ENCODE assay signal across 8 cellular contexts in genomic region chr3:143975549-143976152, GRCh38. TPM values are rescaled to one million over a fixed set of nuclear protein-coding genes. Genes with fewer than 3 reads are reported as not detected.
DNase-seq lines count a peak whose midpoint lies in the region; ATAC-seq and TF ChIP-seq lines count a peak whose summit lies in the region.

No MANE protein-coding gene starts in this region.

- H3K27ac ChIP-seq in SK-N-SH (ENCODE audit: low read depth in 2 of 2, low read length in 1 of 2) (no peak overlapping the region), liver (ENCODE audit: low read depth in 1 of 2, low read length in 2 of 2) (no peak overlapping the region), aorta (ENCODE audit: low read depth in 1 of 2, low read length in 2 of 2) (no peak overlapping the region)

- no peaks in the 10 kb centered on the region for H3K79me2 ChIP-seq in SK-N-SH (ENCODE audit: insufficient read depth)

- H3K9me3 ChIP-seq in SK-N-SH: no peaks in the 10 kb centered on the region
- no peaks in the 10 kb centered on the region for H3K9me3 ChIP-seq in liver (ENCODE audit: control insufficient read depth in 4 of 4, low read length in 3 of 4)
- H3K9me3 ChIP-seq in aorta (ENCODE audit: control insufficient read depth, low read length): no peaks in the 10 kb centered on the region

- H3F3A ChIP-seq in SK-N-SH (replicated peaks; ENCODE audit: insufficient read depth): no peaks in the 10 kb centered on the region

- 7% methylated on average over 3 of the region's 3 CpGs for WGBS in SK-N-SH (ENCODE audit: low lambda C conversion rate)
- WGBS in liver: 40% methylated on average over 3 of the region's 3 CpGs
- 3 to 6% methylated on average over 3 of the region's 3 CpGs for WGBS in aorta, 2 donors

- DNase-seq in SK-N-SH (no peak), NCI-H2081 (lab: John Stamatoyannopoulos, UW) (peak; percentile 66 to 69), astrocyte of the spinal cord (ENCODE audit: low read depth, low spot score) (peak; percentile 81), aorta (no peak)
- DNase-seq in activated CD4-positive, alpha-beta T cell treated with anti-CD3 and anti-CD28 coated beads for 4 hours: no peak

- no peak overlapping the region; the same call in 1 of the 2 replicates for H2AFZ ChIP-seq in SK-N-SH (ENCODE audit: low read depth)

- H3K9ac ChIP-seq in SK-N-SH (no peak overlapping the region), liver (ENCODE audit: low read depth in 1 of 2, low read length in 2 of 2) (peak overlapping the region in 1 of 2 donors; percentile 59)

- POLR2A ChIA-PET in SK-N-SH (lab: Yijun Ruan, JAX): no interaction called here

- peak; percentile 62 for TF ChIP-seq CTCF in SK-N-SH (IDR thresholded peaks at IDR 0.05)
- peak; percentile 52 for TF ChIP-seq CTCF in astrocyte of the spinal cord (IDR thresholded peaks at IDR 0.05; ENCODE audit: low read depth, low read length)
- peak; percentile 51 for TF ChIP-seq CTCF in liver (IDR thresholded peaks at IDR 0.05; ENCODE audit: low read depth, low read length, missing input control)

- H3K27me3 ChIP-seq in SK-N-SH (ENCODE audit: insufficient read depth) (peaks cover 22% of the 10 kb centered on the region), liver (ENCODE audit: control insufficient read depth in 4 of 4, insufficient read depth in 4 of 4, low read length in 3 of 4) (no peaks in the 10 kb centered on the region), aorta (ENCODE audit: control insufficient read depth in 1 of 2, insufficient read depth in 2 of 2, low read length in 1 of 2) (no peaks in the 10 kb centered on the region)

- in situ Hi-C loops in astrocyte of the spinal cord (cut with HindIII; ENCODE audit: low sequenced_read_pairs): no loop called here

- no peak overlapping the region for H3K4me2 ChIP-seq in SK-N-SH

- no peak for TF ChIP-seq RAD21 in SK-N-SH (IDR thresholded peaks at IDR 0.05; ENCODE audit: low read length)
- peak; percentile 72 to 79 for TF ChIP-seq RAD21 in liver (IDR thresholded peaks at IDR 0.05)

- peak overlapping the region in 1 of 2 experiments; percentile 9; a peak in 1 of 4 replicates for H3K4me3 ChIP-seq in SK-N-SH (ENCODE audit: low read depth in 2 of 2, low read length in 1 of 2)
- H3K4me3 ChIP-seq in astrocyte of the spinal cord (ENCODE audit: low read depth, low read length): no peak overlapping the region
- H3K4me3 ChIP-seq in liver (ENCODE audit: low read depth in 1 of 3, low read length in 3 of 3): no peak overlapping the region
- peak overlapping the region; percentile 14 to 47 for H3K4me3 ChIP-seq in aorta (ENCODE audit: low read length in 2 of 2)

- H3K36me3 ChIP-seq in SK-N-SH (replicated peaks in 1 of 2; ENCODE audit: control insufficient read depth in 1 of 2, insufficient read depth in 2 of 2, low read length in 1 of 2): no peaks in the 10 kb centered on the region
- H3K36me3 ChIP-seq in liver (ENCODE audit: control insufficient read depth in 4 of 4, insufficient read depth in 3 of 4, low read depth in 1 of 4, low read length in 3 of 4): peaks cover 0 to 1% (median 0%) of the 10 kb centered on the region in 4 donors
- H3K36me3 ChIP-seq in aorta (ENCODE audit: control insufficient read depth in 1 of 2, insufficient read depth in 2 of 2, low read length in 1 of 2): no peaks in the 10 kb centered on the region

- H4K20me1 ChIP-seq in SK-N-SH (ENCODE audit: insufficient read depth): no peaks in the 10 kb centered on the region

- CTCF ChIA-PET in SK-N-SH (lab: Yijun Ruan, JAX): interaction anchor here (1.0 kb wide), 1 partner anchor 13 kb away, joined by 4 read pairs; no protein-coding TSS in a partner anchor

- H3K9me2 ChIP-seq in SK-N-SH: no peaks in the 10 kb centered on the region

- H3K4me1 ChIP-seq in SK-N-SH (ENCODE audit: control insufficient read depth in 1 of 2, insufficient read depth in 2 of 2, low read depth in 1 of 2, low read length in 1 of 2): peaks cover 0 to 6% of the 10 kb centered on the region in 2 experiments; a peak in 2 of 4 replicates
- H3K4me1 ChIP-seq in liver (ENCODE audit: control insufficient read depth in 4 of 4, insufficient read depth in 4 of 4, low read length in 3 of 4): peaks cover 2 to 28% (median 12%) of the 10 kb centered on the region in 4 donors
- peaks cover 0 to 3% of the 10 kb centered on the region in 2 donors for H3K4me1 ChIP-seq in aorta (ENCODE audit: control insufficient read depth in 1 of 2, insufficient read depth in 2 of 2, low read length in 2 of 2)

- ATAC-seq in SK-N-SH treated with all-trans-retinoic acid at 6 μM for 48 hours: no peak
- no peak for ATAC-seq in aorta (ENCODE audit: low FRiP score)
- ATAC-seq in HG03159 (IDR thresholded peaks at IDR 0.05; ENCODE audit: unreplicated experiment): no peak

- no peak for TF ChIP-seq EP300 in SK-N-SH (IDR thresholded peaks at IDR 0.05; ENCODE audit: borderline replicate concordance in 1 of 2, low read depth in 1 of 2, low read length in 1 of 2)

- intact Hi-C loops in aorta (cut with DNase I): loop anchor here in 1 of 2 donors (10.0 kb wide), 1 partner anchor 139 kb away; no protein-coding TSS in a partner anchor

TF ChIP-seq in SK-N-SH, 30 proteins besides CTCF, POLR2A, EP300 and RAD21 (continues in another document):
- no peak for TF ChIP-seq MAX (IDR thresholded peaks at IDR 0.05; ENCODE audit: low read depth)
- TF ChIP-seq TEAD4 (IDR thresholded peaks at IDR 0.05; ENCODE audit: borderline replicate concordance, insufficient read depth): no peak
- no peak for TF ChIP-seq ZBTB33 (IDR thresholded peaks at IDR 0.05; ENCODE audit: borderline replicate concordance, low read depth)

TF ChIP-seq in SK-N-SH treated with all-trans-retinoic acid at 6 μM for 48 hours, 23 proteins besides CTCF, POLR2A, EP300 and RAD21 (continues in another document):
- TF ChIP-seq PPARA (CRISPR knock-in tag; IDR thresholded peaks at IDR 0.05; ENCODE audit: borderline replicate concordance) (no peak), ZC3H10 (CRISPR knock-in tag; IDR thresholded peaks at IDR 0.05) (no peak), CSDC2 (CRISPR knock-in tag; IDR thresholded peaks at IDR 0.05) (no peak), OSR1 (CRISPR knock-in tag; IDR thresholded peaks at IDR 0.05) (no peak), ESRRG (CRISPR knock-in tag; IDR thresholded peaks at IDR 0.05) (no peak), TSHZ2 (CRISPR knock-in tag; IDR thresholded peaks at IDR 0.05) (no peak), TCF4 (CRISPR knock-in tag; IDR thresholded peaks at IDR 0.05; ENCODE audit: borderline replicate concordance) (no peak)

TF ChIP-seq in liver, 16 proteins besides CTCF, POLR2A, EP300 and RAD21:
- TF ChIP-seq GABPA (IDR thresholded peaks at IDR 0.05 in 1 of 2, conservative IDR thresholded peaks at IDR 0.05 in 1 of 2) (no peak), NR2F2 (IDR thresholded peaks at IDR 0.05) (no peak), ZBTB33 (IDR thresholded peaks at IDR 0.05) (no peak), TAF1 (conservative IDR thresholded peaks at IDR 0.05) (no peak), JUND (IDR thresholded peaks at IDR 0.05) (no peak), HNF4G (IDR thresholded peaks at IDR 0.05) (no peak), SP1 (IDR thresholded peaks at IDR 0.05) (no peak), REST (IDR thresholded peaks at IDR 0.05) (no peak), HNF4A (conservative IDR thresholded peaks at IDR 0.05) (no peak), YY1 (IDR thresholded peaks at IDR 0.05) (no peak), ATF3 (IDR thresholded peaks at IDR 0.05) (no peak)

RNA-seq across cellular contexts. Expression of gene DIPK2A, which starts 4.0 kb away (rescaled TPM):
- polyA plus RNA-seq in SK-N-SH (2012; rRNA removed) (0.03 and 0.06 TPM in 2 replicates), liver (1 to 10 TPM; 4.6 to 9.4 TPM), aorta (10 to 100 TPM; 12.8 to 13.8 TPM)
- 0.08 and 0.10 TPM in 2 replicates for polyA plus RNA-seq in SK-N-SH (2012; cell fraction: cytosol; rRNA removed)
- 0.08 TPM in 1 of 2 replicates, not detected in the other for polyA plus RNA-seq in SK-N-SH (2012; cell fraction: nucleus; rRNA removed)
- total RNA-seq in liver (10 to 100 TPM; 37.4 to 81.1 TPM), aorta (10 to 100 TPM; 30.2 to 36.1 TPM)

Comparison
In these comparisons a context has a peak if more than half of its experiments do, and no peak if none do; other contexts are left out.
1. DNase-seq: peak in NCI-H2081 (2 of 2) and astrocyte of the spinal cord (single experiment); none in SK-N-SH (single experiment), aorta (0 of 2) and activated CD4-positive, alpha-beta T cell treated with anti-CD3 and anti-CD28 coated beads for 4 hours (0 of 2).
2. H3K4me3 ChIP-seq: peak in aorta (2 of 2); none in astrocyte of the spinal cord (single experiment) and liver (0 of 3).
3. Peak in every context shown above with its lines, with median percentiles within 50 percentile points of each other: CTCF ChIP-seq.